Comparison of ENCODE assay signal across 8 cellular contexts in the genomic region with DNA sequence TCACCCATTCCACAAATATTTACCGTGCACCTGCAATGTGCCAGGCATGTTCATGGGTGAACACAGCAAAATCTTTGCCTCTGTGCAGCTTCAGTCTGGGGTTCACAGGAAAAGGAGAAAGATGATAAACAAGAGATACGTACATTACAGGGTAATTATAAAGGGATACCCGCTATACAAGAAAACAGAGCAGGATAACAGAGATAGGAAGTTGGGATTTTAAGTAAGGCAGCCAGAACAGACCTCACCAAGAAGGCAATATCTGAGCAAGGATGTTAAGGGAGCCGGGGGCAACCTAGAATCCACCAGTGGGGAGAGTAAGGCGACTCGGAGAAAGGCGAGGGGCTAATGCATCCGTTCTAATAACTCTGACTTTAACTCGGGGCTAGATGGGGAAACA. TPM values are rescaled to one million over a fixed set of nuclear protein-coding genes. Genes with fewer than 3 reads are reported as not detected.
DNase-seq lines count a peak whose midpoint lies in the region; ATAC-seq and TF ChIP-seq lines count a peak whose summit lies in the region.

No MANE protein-coding gene starts in this region.

- H3K36me3 Mint-ChIP-seq in activated T-cell treated with anti-CD3 and anti-CD28 coated beads, Interleukin-2, amount 50 U/mL, for 4 hours (ENCODE audit: insufficient read depth) = peaks cover 7% of the 10 kb centered on the region
- no peaks in the 10 kb centered on the region for H3K36me3 Mint-ChIP-seq in chondrocyte (ENCODE audit: low read depth)
- H3K36me3 Mint-ChIP-seq in natural killer cell treated with Interleukin-12 subunit alpha and Interleukin-12 subunit beta and Interleukin-15 and Interleukin-18, amount 100 ng/mL, for 72 hours = no peaks in the 10 kb centered on the region

- H3K9me3 ChIP-seq in MM.1S (replicated peaks; ENCODE audit: insufficient read depth, low read length) = no peaks in the 10 kb centered on the region

- DNase-seq in activated T-cell treated with anti-CD3 and anti-CD28 coated beads, Interleukin-2, amount 50 U/mL, for 4 hours = no peak
- DNase-seq in activated T-cell treated with anti-CD3 and anti-CD28 coated beads, Interleukin-2, amount 50 U/mL, for 48 hours = no peak
- DNase-seq in MM.1S (no peak), chondrocyte (ENCODE audit: low spot score) (no peak), germinal center (ENCODE audit: low spot score) (no peak), NCI-H1417 (lab: John Stamatoyannopoulos, UW) (no peak)
- no peak for DNase-seq in natural killer cell treated with Interleukin-12 subunit alpha and Interleukin-12 subunit beta and Interleukin-15 and Interleukin-18, amount 100 ng/mL, for 72 hours (ENCODE audit: low spot score)

- H3K4me2 ChIP-seq in MM.1S (ENCODE audit: low read depth, low read length) = peak overlapping the region; percentile 94

- no peaks in the 10 kb centered on the region for H3K36me3 ChIP-seq in MM.1S (replicated peaks; ENCODE audit: insufficient read depth, low read length)

- H3K4me1 ChIP-seq in MM.1S (ENCODE audit: low read length) = peaks cover 16% of the 10 kb centered on the region

- no peaks in the 10 kb centered on the region for H3K9me3 Mint-ChIP-seq in activated T-cell treated with anti-CD3 and anti-CD28 coated beads, Interleukin-2, amount 50 U/mL, for 4 hours
- no peaks in the 10 kb centered on the region for H3K9me3 Mint-ChIP-seq in chondrocyte (ENCODE audit: low read depth)
- no peaks in the 10 kb centered on the region for H3K9me3 Mint-ChIP-seq in natural killer cell treated with Interleukin-12 subunit alpha and Interleukin-12 subunit beta and Interleukin-15 and Interleukin-18, amount 100 ng/mL, for 72 hours

- no peaks in the 10 kb centered on the region for H3K27me3 ChIP-seq in MM.1S (replicated peaks; ENCODE audit: insufficient read depth, low read length)

- peak overlapping the region; percentile 82 for H2AFZ ChIP-seq in MM.1S (ENCODE audit: low read length)

- no peaks in the 10 kb centered on the region for H3K27me3 Mint-ChIP-seq in activated T-cell treated with anti-CD3 and anti-CD28 coated beads, Interleukin-2, amount 50 U/mL, for 4 hours (ENCODE audit: low read depth)
- H3K27me3 Mint-ChIP-seq in chondrocyte (ENCODE audit: low read depth) = no peaks in the 10 kb centered on the region
- H3K27me3 Mint-ChIP-seq in natural killer cell treated with Interleukin-12 subunit alpha and Interleukin-12 subunit beta and Interleukin-15 and Interleukin-18, amount 100 ng/mL, for 72 hours = no peaks in the 10 kb centered on the region

- H3K4me3 Mint-ChIP-seq in activated T-cell treated with anti-CD3 and anti-CD28 coated beads, Interleukin-2, amount 50 U/mL, for 4 hours = peak overlapping the region; percentile 94
- H3K4me3 Mint-ChIP-seq in chondrocyte (ENCODE audit: unreplicated experiment) = peak overlapping the region; percentile 96
- peak overlapping the region; percentile 94 for H3K4me3 Mint-ChIP-seq in natural killer cell treated with Interleukin-12 subunit alpha and Interleukin-12 subunit beta and Interleukin-15 and Interleukin-18, amount 100 ng/mL, for 72 hours

- H3K9ac ChIP-seq in MM.1S (ENCODE audit: low read length) = peak overlapping the region; percentile 58

- H3F3A ChIP-seq in MM.1S (ENCODE audit: insufficient read depth, low read length) = peaks cover 16% of the 10 kb centered on the region

- no peak overlapping the region for H3K27ac ChIP-seq in MM.1S (ENCODE audit: low read length)

- H3K9me2 ChIP-seq in MM.1S (replicated peaks; ENCODE audit: insufficient read depth, low read length) = no peaks in the 10 kb centered on the region

- TF ChIP-seq CTCF in MM.1S (IDR thresholded peaks at IDR 0.05; ENCODE audit: low read length) (no peak), chondrocyte (IDR thresholded peaks at IDR 0.05) (no peak)

- H3K4me3 ChIP-seq in MM.1S (ENCODE audit: low read length) = peak overlapping the region; percentile 93

- peaks cover 42% of the 10 kb centered on the region for H3K79me2 ChIP-seq in MM.1S (ENCODE audit: low read length)

- no peak for ATAC-seq in activated T-cell treated with anti-CD3 and anti-CD28 coated beads, Interleukin-2, amount 50 U/mL, for 4 hours
- no peak for ATAC-seq in natural killer cell treated with Interleukin-12 subunit alpha and Interleukin-12 subunit beta and Interleukin-15 and Interleukin-18, amount 100 ng/mL, for 72 hours
- ATAC-seq in GM18867 (IDR thresholded peaks at IDR 0.05; ENCODE audit: unreplicated experiment) = no peak

- peaks cover 28% of the 10 kb centered on the region for H4K20me1 ChIP-seq in MM.1S (ENCODE audit: insufficient read depth, low read length)

- peaks cover 41% of the 10 kb centered on the region for H3K4me1 Mint-ChIP-seq in activated T-cell treated with anti-CD3 and anti-CD28 coated beads, Interleukin-2, amount 50 U/mL, for 4 hours (ENCODE audit: low read depth)
- H3K4me1 Mint-ChIP-seq in chondrocyte (ENCODE audit: low read depth) = peaks cover 41% of the 10 kb centered on the region
- peaks cover 33 to 45% of the 10 kb centered on the region in 2 donors for H3K4me1 Mint-ChIP-seq in natural killer cell treated with Interleukin-12 subunit alpha and Interleukin-12 subunit beta and Interleukin-15 and Interleukin-18, amount 100 ng/mL, for 72 hours (ENCODE audit: low read depth in 2 of 2)

- H3K27ac Mint-ChIP-seq in chondrocyte (ENCODE audit: unreplicated experiment) = peak overlapping the region; percentile 95
- peak overlapping the region; percentile 78 to 90 for H3K27ac Mint-ChIP-seq in natural killer cell treated with Interleukin-12 subunit alpha and Interleukin-12 subunit beta and Interleukin-15 and Interleukin-18, amount 100 ng/mL, for 72 hours

RNA-seq across cellular contexts. Expression of gene RAD23B, which starts 0.8 kb away (rescaled TPM):
- total RNA-seq in activated T-cell treated with anti-CD3 and anti-CD28 coated beads, Interleukin-2, amount 50 U/mL, for 4 hours = 100 to 1,000 TPM; 168 to 208 (median 185) TPM
- total RNA-seq in chondrocyte = 114 to 127 TPM (median 124 TPM) in 3 replicates
- total RNA-seq in natural killer cell treated with Interleukin-12 subunit alpha and Interleukin-12 subunit beta and Interleukin-15 and Interleukin-18, amount 100 ng/mL, for 72 hours = 10 to 100 TPM; 94.7 to 94.8 TPM
